ENCODE assay signal across 8 cellular contexts in genomic region chr1:202184750-202185460, GRCh38. TPM values are rescaled to one million over a fixed set of nuclear protein-coding genes. Genes with fewer than 3 reads are reported as not detected.
DNase-seq lines count a peak whose midpoint lies in the region; ATAC-seq and TF ChIP-seq lines count a peak whose summit lies in the region.

No MANE protein-coding gene starts in this region.

- TF ChIP-seq CTCF in heart left ventricle (IDR thresholded peaks at IDR 0.05) (peak; percentile 66 to 87 (median 76)), prostate gland (IDR thresholded peaks at IDR 0.05) (peak; percentile 57 to 80 (median 70))

- H3K4me3 Mint-ChIP-seq in activated naive CD8-positive, alpha-beta T cell treated with anti-CD3 and anti-CD28 coated beads, Interleukin-2, amount 50 U/mL, for 24 hours, result peak overlapping the region; percentile 42

- ATAC-seq in activated naive CD8-positive, alpha-beta T cell treated with anti-CD3 and anti-CD28 coated beads, Interleukin-2, amount 50 U/mL, for 24 hours, result peak; percentile 61
- ATAC-seq in heart left ventricle (peak; percentile 45 to 80 (median 64)), HG02588 (IDR thresholded peaks at IDR 0.05; ENCODE audit: unreplicated experiment) (no peak)

- H3K27ac Mint-ChIP-seq in activated naive CD8-positive, alpha-beta T cell treated with anti-CD3 and anti-CD28 coated beads, Interleukin-2, amount 50 U/mL, for 24 hours, result no peak overlapping the region

- H3K27ac ChIP-seq in heart left ventricle, result no peak overlapping the region
- no peak overlapping the region for H3K27ac ChIP-seq in prostate gland

- no peaks in the 10 kb centered on the region for H3K36me3 Mint-ChIP-seq in activated naive CD8-positive, alpha-beta T cell treated with anti-CD3 and anti-CD28 coated beads, Interleukin-2, amount 50 U/mL, for 24 hours (ENCODE audit: low read depth)

- no peak overlapping the region for H3K4me3 ChIP-seq in heart left ventricle
- H3K4me3 ChIP-seq in prostate gland, result no peak overlapping the region

- intact Hi-C loops in heart left ventricle (cut with DNase I) (loop anchor here in 7 of 10 donors (2.0 to 5.0 kb wide), 4 partner anchors 130 to 534 kb away; no protein-coding TSS in a partner anchor), prostate gland (cut with DNase I) (loop anchor here (5.0 kb wide), 1 partner anchor 532 kb away; no protein-coding TSS in a partner anchor)

- no peaks in the 10 kb centered on the region for H3K9me3 Mint-ChIP-seq in activated naive CD8-positive, alpha-beta T cell treated with anti-CD3 and anti-CD28 coated beads, Interleukin-2, amount 50 U/mL, for 24 hours

- H3K9me3 ChIP-seq in heart left ventricle, result no peaks in the 10 kb centered on the region
- no peaks in the 10 kb centered on the region for H3K9me3 ChIP-seq in prostate gland

- H3K36me3 ChIP-seq in heart left ventricle (no peaks in the 10 kb centered on the region), prostate gland (no peaks in the 10 kb centered on the region)

- peaks cover 2% of the 10 kb centered on the region for H3K27me3 Mint-ChIP-seq in activated naive CD8-positive, alpha-beta T cell treated with anti-CD3 and anti-CD28 coated beads, Interleukin-2, amount 50 U/mL, for 24 hours

- 12 to 76% (median 18%) methylated on average over 3 to 19 of the region's 19 CpGs for WGBS in heart left ventricle, 4 donors
- WGBS in prostate gland, result 27% methylated on average over 18 of the region's 19 CpGs

- peak; percentile 60 for DNase-seq in activated gamma-delta T cell treated with Interleukin-2 at 50 U/mL for 16 hours
- no peak for DNase-seq in activated gamma-delta T cell (lab: John Stamatoyannopoulos, UW)
- DNase-seq in NCI-H1105 treated with DMSO at 0.1 percent for 48 hours (lab: John Stamatoyannopoulos, UW), result peak; percentile 84
- DNase-seq in SW 1271 (lab: John Stamatoyannopoulos, UW), result peak; percentile 33 to 72
- DNase-seq in activated naive CD8-positive, alpha-beta T cell treated with anti-CD3 and anti-CD28 coated beads, Interleukin-2, amount 50 U/mL, for 24 hours, result peak; percentile 88
- DNase-seq in heart left ventricle, result peak; percentile 67 to 85 (median 78)
- peak; percentile 69 for DNase-seq in prostate gland (ENCODE audit: low spot score)

- H3K4me1 Mint-ChIP-seq in activated naive CD8-positive, alpha-beta T cell treated with anti-CD3 and anti-CD28 coated beads, Interleukin-2, amount 50 U/mL, for 24 hours, result peaks cover 20% of the 10 kb centered on the region

- no peak for TF ChIP-seq POLR2A in heart left ventricle (IDR thresholded peaks at IDR 0.05)
- TF ChIP-seq POLR2A in prostate gland (IDR thresholded peaks at IDR 0.05), result no peak

- peaks cover 0 to 20% (median 0%) of the 10 kb centered on the region in 9 donors for H3K27me3 ChIP-seq in heart left ventricle
- H3K27me3 ChIP-seq in prostate gland (replicated peaks; ENCODE audit: insufficient read depth), result peaks cover 5% of the 10 kb centered on the region

- peaks cover 0 to 8% (median 0%) of the 10 kb centered on the region in 12 donors for H3K4me1 ChIP-seq in heart left ventricle
- no peaks in the 10 kb centered on the region for H3K4me1 ChIP-seq in prostate gland (replicated peaks)

RNA-seq across cellular contexts. Expression of gene LGR6, which starts 8.7 kb away (rescaled TPM):
- 1 to 10 TPM in 6 of 9 donors, under 1 TPM in 3; 0.29 to 3.5 (median 1.8) TPM for total RNA-seq in heart left ventricle
- 1 to 10 TPM; 1.3 to 1.7 TPM for polyA plus RNA-seq in heart left ventricle
- 10 to 100 TPM in 1 of 2 donors, 1 to 10 TPM in 1; 8.0 to 25.6 TPM for total RNA-seq in prostate gland

RNA-seq across cellular contexts. Expression of gene PTPN7, which starts 24.5 kb away (rescaled TPM):
- total RNA-seq in heart left ventricle, result 10 to 100 TPM in 1 of 9 donors, 1 to 10 TPM in 3, under 1 TPM in 4, not detected in 1; 0.30 to 10.3 (median 0.86) TPM
- polyA plus RNA-seq in heart left ventricle, result under 1 TPM; 0.19 to 0.36 TPM
- 10 to 100 TPM in 1 of 2 donors, under 1 TPM in 1; 0.73 to 61.8 TPM for total RNA-seq in prostate gland

RNA-seq across cellular contexts. Expression of gene ARL8A, which starts 40.4 kb away (rescaled TPM):
- total RNA-seq in heart left ventricle (10 to 100 TPM; 33.0 to 86.4 (median 75.6) TPM), prostate gland (100 to 1,000 TPM in 1 of 2 donors, 10 to 100 TPM in 1; 39.9 to 102 TPM)
- 10 to 100 TPM; 22.6 to 35.5 TPM for polyA plus RNA-seq in heart left ventricle
